Comparison of ENCODE assay signal across 19 cellular contexts in the genomic region with DNA sequence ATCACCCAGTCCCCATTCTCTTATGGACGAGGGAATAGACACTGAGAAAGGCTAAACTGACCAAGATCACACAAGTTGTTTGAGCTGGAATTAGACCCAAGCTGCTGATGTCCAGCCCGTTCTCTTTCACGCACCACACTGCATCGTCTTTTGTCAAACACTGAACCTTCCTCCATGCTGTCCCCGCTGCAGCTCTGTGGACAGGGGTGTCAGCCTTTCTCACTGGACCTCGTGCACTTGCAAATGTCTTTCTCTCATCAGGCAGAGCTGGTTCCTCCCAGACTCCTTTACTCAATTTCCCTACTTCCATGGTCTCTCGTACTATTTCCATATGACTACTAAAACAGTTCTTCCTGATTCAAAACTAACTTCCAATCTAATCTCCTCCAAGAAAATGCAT.
"Had no signal": no experiment of that assay in that cellular context is flagged by ENCODE, and none has a peak within 500 bp of the region (broad histone marks: within the 10 kb centered on the region; RNA-seq: fewer than 3 reads in every experiment).

No MANE protein-coding gene starts in this region.

- H3K4me3 Mint-ChIP-seq: immature natural killer cell had no signal

- H3K9me3 ChIP-seq: esophagus muscularis mucosa, gastroesophageal sphincter, heart left ventricle, left lung, lower lobe of right lung had no signal

- H3K27ac Mint-ChIP-seq: immature natural killer cell had no signal

- H3K79me2 ChIP-seq: hepatocyte had no signal

- H3K36me3 Mint-ChIP-seq: immature natural killer cell had no signal

- DNase-seq: dermis blood vessel endothelial cell; dorsolateral prefrontal cortex; effector CD4-positive, alpha-beta T cell; effector memory CD4-positive, alpha-beta T cell; foreskin keratinocyte; heart left ventricle; hypothalamus; immature natural killer cell; islet precursor cell; kidney; kidney glomerular epithelial cell; left lung; lower lobe of right lung; mesenchymal stem cell; midbrain had no signal

- ATAC-seq: foreskin keratinocyte, gastroesophageal sphincter, left lung, lower lobe of right lung had no signal

- H2AFZ ChIP-seq: hepatocyte had no signal

- H3K4me1 ChIP-seq: foreskin keratinocyte, left lung, lower lobe of right lung had no signal

- H3K36me3 ChIP-seq: esophagus muscularis mucosa, left lung, lower lobe of right lung had no signal

- H3K4me1 Mint-ChIP-seq: immature natural killer cell had no signal

- H3K4me2 ChIP-seq: hepatocyte had no signal

- H3K4me3 ChIP-seq: coronary artery, dorsolateral prefrontal cortex, esophagus muscularis mucosa, gastroesophageal sphincter, heart left ventricle, hepatocyte, left lung, lower lobe of right lung had no signal

- H3K27me3 ChIP-seq: esophagus muscularis mucosa, foreskin keratinocyte, gastroesophageal sphincter, heart left ventricle, left lung had no signal

- H3K27ac ChIP-seq: coronary artery, dorsolateral prefrontal cortex, esophagus muscularis mucosa, foreskin keratinocyte, gastroesophageal sphincter, heart left ventricle, hepatocyte, left lung, lower lobe of right lung had no signal
